12 cellular contexts compared by ENCODE assay signal in genomic region chr16:57892041-57892440, GRCh38.
DNase-seq lines count a peak whose midpoint lies in the region; ATAC-seq and TF ChIP-seq lines count a peak whose summit lies in the region.
"Had no signal": no experiment of that assay in that cellular context is flagged by ENCODE, and none has a peak within 500 bp of the region (broad histone marks: within the 10 kb centered on the region; RNA-seq: fewer than 3 reads in every experiment).

No MANE protein-coding gene starts in this region.

- peak overlapping the region; percentile 61; the same call in 1 of the 2 replicates for H3K4me3 Mint-ChIP-seq in HFFc6
- H3K4me3 Mint-ChIP-seq: T-helper 17 cell had no signal

- H3K27ac ChIP-seq in tibial artery (no peak overlapping the region), testis (no peak overlapping the region)

- DNase-seq in HFFc6 (peak; percentile 34), T1000 (lab: John Stamatoyannopoulos, UW) (peak; percentile 53), fibroblast of villous mesenchyme (ENCODE audit: low read depth) (peak; percentile 22), stromal cell of bone marrow (ENCODE audit: low read depth) (peak; percentile 96), tibial artery (no peak), testis (no peak), ureter (ENCODE audit: low spot score) (no peak)
- DNase-seq: effector memory CD4-positive, alpha-beta T cell; T-helper 17 cell had no signal

- H3K9me3 ChIP-seq in tibial artery (no peaks in the 10 kb centered on the region), testis (no peaks in the 10 kb centered on the region)
- H3K9me3 ChIP-seq: HAP-1 had no signal

- H3K27me3 ChIP-seq in tibial artery (peaks cover 0 to 33% of the 10 kb centered on the region in 2 donors), testis (no peaks in the 10 kb centered on the region)
- H3K27me3 ChIP-seq: hepatocyte had no signal

- H3K27ac Mint-ChIP-seq in HFFc6, result peak overlapping the region; percentile 77
- H3K27ac Mint-ChIP-seq: T-helper 17 cell had no signal

- WGBS in testis, 2 donors, result 78 to 83% methylated on average over 8 of the region's 8 CpGs

- H3K9me3 Mint-ChIP-seq in HFFc6, result no peaks in the 10 kb centered on the region

- no peak for ATAC-seq in HG03354 (IDR thresholded peaks at IDR 0.05; ENCODE audit: poor library complexity, severe bottlenecking, unreplicated experiment)
- ATAC-seq: T-helper 17 cell had no signal

- intact Hi-C loops in tibial artery (cut with DNase I; ENCODE audit: low total_unique reads) (no loop called here), testis (cut with DNase I; ENCODE audit: low total_unique reads) (no loop called here)

- TF ChIP-seq POLR2A in testis (IDR thresholded peaks at IDR 0.05), result no peak

- H3K36me3 Mint-ChIP-seq in HFFc6 (ENCODE audit: low read depth), result no peaks in the 10 kb centered on the region; the same call in 1 of the 2 replicates

- H3K36me3 ChIP-seq in tibial artery (no peaks in the 10 kb centered on the region), testis (ENCODE audit: low read depth, missing control alignments) (no peaks in the 10 kb centered on the region)
- H3K36me3 ChIP-seq: HAP-1 had no signal

- TF ChIP-seq CTCF in HFFc6 (IDR thresholded peaks at IDR 0.05), result no peak
- no peak for TF ChIP-seq CTCF in fibroblast of villous mesenchyme (IDR thresholded peaks at IDR 0.05; ENCODE audit: insufficient read depth, low read depth, low read length)
- no peak for TF ChIP-seq CTCF in tibial artery (IDR thresholded peaks at IDR 0.05)
- no peak for TF ChIP-seq CTCF in testis (IDR thresholded peaks at IDR 0.05)

- peaks cover 4% of the 10 kb centered on the region; the same call in 1 of the 2 replicates for H3K27me3 Mint-ChIP-seq in HFFc6 (ENCODE audit: insufficient read depth)

- H3K4me1 Mint-ChIP-seq in HFFc6 (ENCODE audit: low read depth), result peaks cover 61% of the 10 kb centered on the region

- H3K4me3 ChIP-seq in fibroblast of villous mesenchyme (ENCODE audit: low read depth, low read length), result no peak overlapping the region
- H3K4me3 ChIP-seq in tibial artery, result no peak overlapping the region
- no peak overlapping the region for H3K4me3 ChIP-seq in testis
- H3K4me3 ChIP-seq: HAP-1, hepatocyte had no signal

- H3K4me1 ChIP-seq in tibial artery (no peaks in the 10 kb centered on the region), testis (peaks cover 7% of the 10 kb centered on the region)
- H3K4me1 ChIP-seq: HAP-1 had no signal

Comparison
In these comparisons a context has a peak if more than half of its experiments do, and no peak if none do; other contexts are left out.
1. DNase-seq: peak in HFFc6 (single experiment), T1000 (single experiment), fibroblast of villous mesenchyme (single experiment) and stromal cell of bone marrow (single experiment); none in tibial artery (0 of 2), testis (single experiment) and ureter (single experiment).